Comparison of ENCODE assay signal across 14 cellular contexts in genomic region chr11:130652671-130653335, GRCh38.
A peak's percentile ranks its signal among the peaks of the same experiment; 100 is the strongest.
DNase-seq lines count a peak whose midpoint lies in the region; ATAC-seq and TF ChIP-seq lines count a peak whose summit lies in the region.
"Had no signal": no experiment of that assay in that cellular context is flagged by ENCODE, and none has a peak within 500 bp of the region (broad histone marks: within the 10 kb centered on the region; RNA-seq: fewer than 3 reads in every experiment).

No MANE protein-coding gene starts in this region.

- peak overlapping the region; percentile 81 for H3K27ac ChIP-seq in VCaP
- H3K27ac ChIP-seq: parathyroid adenoma, SJCRH30 had no signal

- TF ChIP-seq CTCF in AG09319 (IDR thresholded peaks at IDR 0.05; ENCODE audit: low read depth, low read length) (no peak), VCaP (conservative IDR thresholded peaks at IDR 0.05) (no peak), foreskin fibroblast (IDR thresholded peaks at IDR 0.05; ENCODE audit: low read depth, low read length) (no peak), retinal pigment epithelial cell (conservative IDR thresholded peaks at IDR 0.05; ENCODE audit: low read depth, low read length) (no peak)

- no peak for ATAC-seq in HG03520 (IDR thresholded peaks at IDR 0.05; ENCODE audit: unreplicated experiment)
- ATAC-seq: activated naive CD8-positive, alpha-beta T cell treated with anti-CD3 and anti-CD28 coated beads, Interleukin-2, amount 50 U/mL, for 24 hours had no signal

- peak; percentile 90 for DNase-seq in AG09319 (ENCODE audit: extremely low read depth, low read depth)
- peak; percentile 86 to 92 for DNase-seq in foreskin fibroblast
- peak; percentile 81 for DNase-seq in retinal pigment epithelial cell (ENCODE audit: low read depth)
- DNase-seq in NCI-H345 treated with DMSO at 0.1 percent for 48 hours (lab: John Stamatoyannopoulos, UW; ENCODE audit: unreplicated experiment), result no peak
- DNase-seq in NCI-H510A (lab: John Stamatoyannopoulos, UW), result no peak
- no peak for DNase-seq in HUDEP-2 (lab: John Stamatoyannopoulos, UW; ENCODE audit: unreplicated experiment in 76 of 76)
- DNase-seq: activated CD4-positive, alpha-beta T cell treated with anti-CD3 and anti-CD28 coated beads for 48 hours; activated naive CD8-positive, alpha-beta T cell treated with anti-CD3 and anti-CD28 coated beads, Interleukin-2, amount 50 U/mL, for 24 hours; CD8-positive, alpha-beta memory T cell; NCI-H2107; SJCRH30 had no signal

- H3K4me3 ChIP-seq in foreskin fibroblast (ENCODE audit: low read depth in 1 of 2, low read length in 2 of 2), result no peak overlapping the region
- H3K4me3 ChIP-seq in retinal pigment epithelial cell (ENCODE audit: low read length), result no peak overlapping the region
- H3K4me3 ChIP-seq: SJCRH30 had no signal

Comparison
In these comparisons a context has a peak if more than half of its experiments do, and no peak if none do; other contexts are left out.
1. DNase-seq: peak in AG09319 (single experiment), foreskin fibroblast (2 of 2) and retinal pigment epithelial cell (single experiment); none in NCI-H345 treated with DMSO at 0.1 percent for 48 hours (single experiment), NCI-H510A (single experiment) and HUDEP-2 (0 of 76).